10 cellular contexts compared by ENCODE assay signal in the genomic region with DNA sequence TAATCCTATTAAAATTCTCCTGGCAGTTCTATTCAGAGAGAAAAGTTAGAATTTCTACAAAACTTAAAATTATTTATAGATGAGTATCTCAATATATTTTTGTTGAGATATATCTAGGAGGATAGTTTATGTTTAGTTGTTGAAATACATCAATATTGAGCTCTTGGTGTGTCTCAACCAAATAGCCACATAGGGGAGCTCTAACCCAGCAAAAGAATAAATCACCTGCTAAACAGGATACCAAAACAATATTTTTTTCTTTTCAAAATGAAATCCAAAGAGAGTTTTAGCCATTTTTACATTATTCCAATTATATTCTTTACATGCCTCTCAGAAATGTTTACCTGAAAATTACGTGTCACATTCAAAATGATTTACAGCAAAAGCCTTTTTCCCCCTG.
DNase-seq lines count a peak whose midpoint lies in the region; ATAC-seq, FAIRE-seq and TF ChIP-seq lines count a peak whose summit lies in the region.
"Had no signal": no experiment of that assay in that cellular context is flagged by ENCODE, and none has a peak within 500 bp of the region (broad histone marks: within the 10 kb centered on the region; RNA-seq: fewer than 3 reads in every experiment).

No MANE protein-coding gene starts in this region.

- H3K36me3 Mint-ChIP-seq in neural progenitor cell: no peaks in the 10 kb centered on the region

- no peaks in the 10 kb centered on the region for H3K79me2 ChIP-seq in neural progenitor cell (ENCODE audit: low read depth)

- peak; percentile 74 for TF ChIP-seq CTCF in VCaP (conservative IDR thresholded peaks at IDR 0.05)
- TF ChIP-seq CTCF in neural progenitor cell (IDR thresholded peaks at IDR 0.05): peak; percentile 78
- TF ChIP-seq CTCF in gastrocnemius medialis (IDR thresholded peaks at IDR 0.05 in 4 of 5, conservative IDR thresholded peaks at IDR 0.05 in 1 of 5): no peak

- ATAC-seq in aorta (ENCODE audit: low FRiP score) (no peak), gastrocnemius medialis (no peak)

- H3K36me3 ChIP-seq in neural progenitor cell: no peaks in the 10 kb centered on the region
- no peaks in the 10 kb centered on the region for H3K36me3 ChIP-seq in aorta (ENCODE audit: control insufficient read depth in 1 of 2, insufficient read depth in 2 of 2, low read length in 1 of 2)
- H3K36me3 ChIP-seq in gastrocnemius medialis: no peaks in the 10 kb centered on the region
- H3K36me3 ChIP-seq: BLaER1 treated with 17β-estradiol and CSF1 and Interleukin-3, amounts not matched to agents 10 nM and 100 nM; neutrophil had no signal

- no peaks in the 10 kb centered on the region for H3K4me1 ChIP-seq in neural progenitor cell
- no peaks in the 10 kb centered on the region for H3K4me1 ChIP-seq in aorta (ENCODE audit: control insufficient read depth in 1 of 2, insufficient read depth in 2 of 2, low read length in 2 of 2)
- H3K4me1 ChIP-seq in gastrocnemius medialis: no peaks in the 10 kb centered on the region
- H3K4me1 ChIP-seq: BLaER1 treated with 17β-estradiol and CSF1 and Interleukin-3, amounts not matched to agents 10 nM and 100 nM had no signal

- TF ChIP-seq POLR2A in gastrocnemius medialis (IDR thresholded peaks at IDR 0.05): no peak

- no peaks in the 10 kb centered on the region for H4K20me1 ChIP-seq in neural progenitor cell (ENCODE audit: low read depth)
- H4K20me1 ChIP-seq: BLaER1 treated with 17β-estradiol and CSF1 and Interleukin-3, amounts not matched to agents 10 nM and 100 nM had no signal

- H3K9ac ChIP-seq in neural progenitor cell: no peak overlapping the region
- H3K9ac ChIP-seq: BLaER1 treated with 17β-estradiol and CSF1 and Interleukin-3, amounts not matched to agents 10 nM and 100 nM had no signal

- H3K4me2 ChIP-seq in neural progenitor cell: no peak overlapping the region
- H3K4me2 ChIP-seq: BLaER1 treated with 17β-estradiol and CSF1 and Interleukin-3, amounts not matched to agents 10 nM and 100 nM had no signal

- DNase-seq in NCI-H2171 treated with DMSO at 0.1 percent for 48 hours (lab: John Stamatoyannopoulos, UW): peak; percentile 4
- DNase-seq in NCI-H2171 (lab: John Stamatoyannopoulos, UW): no peak
- peak; percentile 30 for DNase-seq in NCI-H1436 (lab: John Stamatoyannopoulos, UW)
- peak; percentile 27 for DNase-seq in neural progenitor cell (ENCODE audit: low spot score)
- no peak for DNase-seq in RCC 7860 (ENCODE audit: low spot score)
- no peak for DNase-seq in aorta
- no peak for DNase-seq in gastrocnemius medialis

- H3K4me3 Mint-ChIP-seq in neural progenitor cell: no peak overlapping the region

- intact Hi-C loops in aorta (cut with DNase I): no loop called here
- intact Hi-C loops in gastrocnemius medialis (cut with DNase I; ENCODE audit: low total_unique reads): no loop called here

- in situ Hi-C loops in gastrocnemius medialis (cut with MboI; ENCODE audit: low sequenced_read_pairs in 4 of 4): no loop called here

- no peak overlapping the region for H3K27ac Mint-ChIP-seq in neural progenitor cell

- FAIRE-seq in RCC 7860 (lab: Jason Lieb, UNC): no peak

- H3K4me1 Mint-ChIP-seq in neural progenitor cell: no peaks in the 10 kb centered on the region

- no peaks in the 10 kb centered on the region for H3K27me3 Mint-ChIP-seq in neural progenitor cell (ENCODE audit: insufficient read depth, low read depth)

- H3K9me3 ChIP-seq in neural progenitor cell (ENCODE audit: low read depth) (no peaks in the 10 kb centered on the region), aorta (ENCODE audit: control insufficient read depth, low read length) (no peaks in the 10 kb centered on the region), gastrocnemius medialis (no peaks in the 10 kb centered on the region)
- H3K9me3 ChIP-seq: BLaER1 treated with 17β-estradiol and CSF1 and Interleukin-3, amounts not matched to agents 10 nM and 100 nM; neutrophil had no signal

- H3F3A ChIP-seq in neural progenitor cell (ENCODE audit: low read depth): no peaks in the 10 kb centered on the region

- H3K4me3 ChIP-seq in neural progenitor cell (no peak overlapping the region), aorta (ENCODE audit: low read length in 2 of 2) (no peak overlapping the region), gastrocnemius medialis (no peak overlapping the region)
- H3K4me3 ChIP-seq: BLaER1 treated with 17β-estradiol and CSF1 and Interleukin-3, amounts not matched to agents 10 nM and 100 nM had no signal

- H3K27me3 ChIP-seq in neural progenitor cell: no peaks in the 10 kb centered on the region
- no peaks in the 10 kb centered on the region for H3K27me3 ChIP-seq in aorta (ENCODE audit: control insufficient read depth in 1 of 2, insufficient read depth in 2 of 2, low read length in 1 of 2)
- H3K27me3 ChIP-seq in gastrocnemius medialis: no peaks in the 10 kb centered on the region
- H3K27me3 ChIP-seq: BLaER1 treated with 17β-estradiol and CSF1 and Interleukin-3, amounts not matched to agents 10 nM and 100 nM; neutrophil had no signal

- H2AFZ ChIP-seq in neural progenitor cell (replicated peaks): no peak overlapping the region

- no peak overlapping the region for H3K27ac ChIP-seq in VCaP
- no peak overlapping the region for H3K27ac ChIP-seq in neural progenitor cell
- no peak overlapping the region for H3K27ac ChIP-seq in aorta (ENCODE audit: low read depth in 1 of 2, low read length in 2 of 2)
- H3K27ac ChIP-seq in gastrocnemius medialis: no peak overlapping the region
- H3K27ac ChIP-seq: BLaER1 treated with 17β-estradiol and CSF1 and Interleukin-3, amounts not matched to agents 10 nM and 100 nM; neutrophil had no signal

- H3K9me3 Mint-ChIP-seq in neural progenitor cell: no peaks in the 10 kb centered on the region

- 36 to 42% methylated on average over 1 of the region's 1 CpG for WGBS in aorta, 2 donors

Comparison
In these comparisons a context has a peak if more than half of its experiments do, and no peak if none do; other contexts are left out.
1. DNase-seq: peak in NCI-H2171 treated with DMSO at 0.1 percent for 48 hours (single experiment), NCI-H1436 (single experiment) and neural progenitor cell (single experiment); none in NCI-H2171 (single experiment), RCC 7860 (single experiment), aorta (0 of 2) and gastrocnemius medialis (0 of 2).
2. CTCF ChIP-seq: peak in VCaP (single experiment) and neural progenitor cell (single experiment); none in gastrocnemius medialis (0 of 5).